Comparison of ENCODE assay signal across 9 cellular contexts in the genomic region with DNA sequence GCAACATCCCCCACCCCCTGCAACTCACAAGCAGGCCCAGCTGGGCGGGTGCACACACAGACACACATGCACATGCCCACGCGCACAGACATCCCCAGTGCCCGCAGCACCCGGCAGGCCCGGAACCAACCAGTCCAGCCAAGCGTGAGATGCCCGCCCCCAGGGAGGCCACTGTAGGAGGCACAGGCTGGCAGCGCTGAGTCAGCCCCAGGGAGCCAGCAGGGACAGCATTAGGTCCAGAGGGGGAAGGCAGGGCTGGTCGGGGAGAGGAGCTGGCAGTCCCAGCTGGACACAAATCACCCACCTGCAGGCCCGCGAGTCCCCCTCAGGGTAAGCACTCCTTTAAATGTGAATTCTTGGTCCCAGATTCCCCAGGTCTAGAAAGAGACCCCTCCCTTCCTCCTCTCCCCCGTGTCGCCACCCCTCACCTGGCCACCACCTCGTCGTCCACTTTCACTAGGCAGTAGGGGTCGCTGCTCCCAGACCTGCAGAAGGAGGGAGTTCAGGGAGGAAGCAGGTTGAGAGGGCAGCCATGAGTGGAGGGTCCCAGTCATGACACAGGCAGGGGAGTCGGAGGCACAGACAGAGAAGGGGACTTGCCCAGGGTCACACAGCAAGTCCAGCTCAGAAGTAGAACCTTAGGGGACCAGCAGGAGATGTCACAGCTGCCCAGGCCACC. TPM values are rescaled to one million over a fixed set of nuclear protein-coding genes. Genes with fewer than 3 reads are reported as not detected.
DNase-seq lines count a peak whose midpoint lies in the region; ATAC-seq and TF ChIP-seq lines count a peak whose summit lies in the region.
"Had no signal": no experiment of that assay in that cellular context is flagged by ENCODE, and none has a peak within 500 bp of the region (broad histone marks: within the 10 kb centered on the region; RNA-seq: fewer than 3 reads in every experiment).

No MANE protein-coding gene starts in this region.

- H4K20me1 ChIP-seq in SU-DHL-6 (ENCODE audit: low read depth, low read length) = peaks cover 4% of the 10 kb centered on the region; the same call in 1 of the 2 replicates

- no peaks in the 10 kb centered on the region for H3K9me3 ChIP-seq in breast epithelium
- no peaks in the 10 kb centered on the region for H3K9me3 ChIP-seq in SU-DHL-6 (ENCODE audit: insufficient read depth, low read length)

- CTCF ChIA-PET in MCF 10A (lab: Yijun Ruan, JAX) = interaction anchor here (1.0 to 1.2 kb wide), 2 partner anchors 20 to 22 kb away, joined by 4 to 5 read pairs; no protein-coding TSS in a partner anchor

- no peak overlapping the region for H3K4me3 ChIP-seq in breast epithelium
- H3K4me3 ChIP-seq in SU-DHL-6 (ENCODE audit: insufficient read depth, low read length, poor library complexity, severe bottlenecking) = peak overlapping the region; percentile 40

- TF ChIP-seq POLR2A in breast epithelium (IDR thresholded peaks at IDR 0.05) = no peak

- intact Hi-C loops in MCF 10A (cut with micrococcal nuclease) = no loop called here
- intact Hi-C loops in breast epithelium (cut with DNase I; ENCODE audit: low total_unique reads) = no loop called here

- no peak overlapping the region for H3K4me3 Mint-ChIP-seq in MCF 10A (ENCODE audit: unreplicated experiment)
- H3K4me3 Mint-ChIP-seq: central memory CD8-positive, alpha-beta T cell had no signal

- peak; percentile 39 for DNase-seq in MCF 10A (ENCODE audit: unreplicated experiment)
- no peak for DNase-seq in breast epithelium (ENCODE audit: low spot score in 2 of 2)
- DNase-seq in iPS-NIHi11 (ENCODE audit: low spot score) = peak; percentile 82
- DNase-seq in ureter (ENCODE audit: low spot score) = peak; percentile 63
- no peak for DNase-seq in NCI-H524 (lab: John Stamatoyannopoulos, UW)

- ATAC-seq in GM18858 (IDR thresholded peaks at IDR 0.05; ENCODE audit: unreplicated experiment) (no peak), GM18511 (IDR thresholded peaks at IDR 0.05; ENCODE audit: unreplicated experiment) (no peak)

- peaks cover 28% of the 10 kb centered on the region for H3F3A ChIP-seq in SU-DHL-6 (ENCODE audit: insufficient read depth)

- H3K27ac ChIP-seq in breast epithelium (no peak overlapping the region), SU-DHL-6 (ENCODE audit: low read depth, low read length) (peak overlapping the region; percentile 87)

- no TSS peak for BruUV-seq in MCF 10A (replicated peaks; lab: Mats Ljungman, UMichigan)

- no peaks in the 10 kb centered on the region for H3K9me2 ChIP-seq in SU-DHL-6 (replicated peaks; ENCODE audit: insufficient read depth, low read length)

- H3K27ac Mint-ChIP-seq in MCF 10A (ENCODE audit: low read depth, unreplicated experiment) = no peak overlapping the region

- H3K27me3 ChIP-seq in breast epithelium = peaks cover 0 to 5% of the 10 kb centered on the region in 2 donors
- H3K27me3 ChIP-seq in SU-DHL-6 (ENCODE audit: low read length) = no peaks in the 10 kb centered on the region

- H3K79me2 ChIP-seq in SU-DHL-6 (ENCODE audit: insufficient read depth, low read length) = peaks cover 54% of the 10 kb centered on the region

- H3K27me3 Mint-ChIP-seq in MCF 10A (ENCODE audit: insufficient read depth, unreplicated experiment) = no peaks in the 10 kb centered on the region

- H3K36me3 ChIP-seq in breast epithelium (no peaks in the 10 kb centered on the region), SU-DHL-6 (ENCODE audit: low read length) (peaks cover 6% of the 10 kb centered on the region)

- H3K4me2 ChIP-seq in SU-DHL-6 (ENCODE audit: low read depth, low read length, poor library complexity, severe bottlenecking) = peak overlapping the region; percentile 66

- no peak overlapping the region for H2AFZ ChIP-seq in SU-DHL-6 (ENCODE audit: low read depth, low read length, severe bottlenecking)

- H3K4me1 ChIP-seq in breast epithelium = no peaks in the 10 kb centered on the region

- H3K9me3 Mint-ChIP-seq in MCF 10A (ENCODE audit: unreplicated experiment) = no peaks in the 10 kb centered on the region
- H3K9me3 Mint-ChIP-seq: central memory CD8-positive, alpha-beta T cell had no signal

- no peaks in the 10 kb centered on the region for H3K36me3 Mint-ChIP-seq in MCF 10A (ENCODE audit: insufficient read depth, unreplicated experiment)

- peak overlapping the region; percentile 60 for H3K9ac ChIP-seq in SU-DHL-6 (ENCODE audit: low read length)

- H3K4me1 Mint-ChIP-seq in MCF 10A (ENCODE audit: insufficient read depth, unreplicated experiment) = peaks cover 7% of the 10 kb centered on the region

- TF ChIP-seq CTCF in MCF 10A (IDR thresholded peaks at IDR 0.05; ENCODE audit: unreplicated experiment) (no peak), breast epithelium (IDR thresholded peaks at IDR 0.05) (no peak), SU-DHL-6 (IDR thresholded peaks at IDR 0.05; ENCODE audit: insufficient read depth, low read length, poor library complexity, severe bottlenecking) (peak; percentile 40)

- POLR2A ChIA-PET in MCF 10A (lab: Yijun Ruan, JAX) = no interaction called here

RNA-seq across cellular contexts. Expression of a gene that starts 5.0 kb away (rescaled TPM):
- total RNA-seq in MCF 10A (2022) (not detected in 2 replicates), breast epithelium (1 to 10 TPM in 2 of 3 donors, not detected in 1; 1.3 to 6.7 TPM), ureter (1.6 TPM)

RNA-seq across cellular contexts. Expression of a gene that starts 18.9 kb away (rescaled TPM):
- total RNA-seq in MCF 10A (2022) (not detected in 2 replicates), breast epithelium (under 1 TPM in 1 of 3 donors, not detected in 2; 0.29 TPM), ureter (not detected)

RNA-seq across cellular contexts. Expression of a gene that starts 54.7 kb away (rescaled TPM):
- 67.3 and 75.8 TPM in 2 replicates for total RNA-seq in MCF 10A (2022)
- 10 to 100 TPM; 51.5 to 62.1 (median 60.3) TPM for total RNA-seq in breast epithelium
- 65.2 TPM for total RNA-seq in ureter

RNA-seq across cellular contexts. Expression of a gene that starts 54.9 kb away (rescaled TPM):
- total RNA-seq in MCF 10A (2022) = 17.5 and 17.9 TPM in 2 replicates
- total RNA-seq in breast epithelium = 10 to 100 TPM in 2 of 3 donors, 1 to 10 TPM in 1; 9.4 to 22.4 (median 15.4) TPM
- 11.6 TPM for total RNA-seq in ureter

Comparison
In these comparisons a context has a peak if more than half of its experiments do, and no peak if none do; other contexts are left out.
1. DNase-seq: peak in MCF 10A (single experiment), iPS-NIHi11 (single experiment) and ureter (single experiment); none in breast epithelium (0 of 2) and NCI-H524 (0 of 2).